Comparison of ENCODE assay signal across 11 cellular contexts in the genomic region with DNA sequence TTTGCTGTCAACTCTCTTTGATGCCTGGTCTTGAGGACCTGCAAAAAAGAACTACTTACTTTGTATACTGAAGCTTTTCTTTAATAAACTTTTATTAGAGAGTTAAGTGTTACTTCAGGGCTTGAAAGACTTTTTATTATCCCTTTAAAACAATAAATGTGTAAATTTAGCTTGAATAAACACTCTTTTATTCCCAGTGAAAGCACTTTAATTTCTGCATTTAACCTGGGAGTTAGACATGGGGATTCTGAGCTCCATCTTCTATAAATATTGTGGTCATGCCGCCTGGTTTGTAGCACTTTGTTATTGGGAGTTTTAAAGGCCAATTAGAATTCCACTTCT. TPM values are rescaled to one million over a fixed set of nuclear protein-coding genes. Genes with fewer than 3 reads are reported as not detected.
DNase-seq lines count a peak whose midpoint lies in the region; ATAC-seq, FAIRE-seq and TF ChIP-seq lines count a peak whose summit lies in the region.
"Had no signal": no experiment of that assay in that cellular context is flagged by ENCODE, and none has a peak within 500 bp of the region (broad histone marks: within the 10 kb centered on the region; RNA-seq: fewer than 3 reads in every experiment).

No MANE protein-coding gene starts in this region.

- H3K9me3 ChIP-seq in right cardiac atrium (ENCODE audit: control insufficient read depth, low read length) (no peaks in the 10 kb centered on the region), PC-3 (ENCODE audit: low read length) (no peaks in the 10 kb centered on the region), iPS-20b (ENCODE audit: insufficient read depth, low read depth, low read length) (no peaks in the 10 kb centered on the region), vagina (no peaks in the 10 kb centered on the region)
- H3K9me3 ChIP-seq: SJSA1 had no signal

- CTCF ChIA-PET in PC-3 (lab: Charles Lee): no interaction called here

- H3K27ac ChIP-seq in right cardiac atrium (ENCODE audit: low read length) (no peak overlapping the region), PC-3 (ENCODE audit: low read length) (no peak overlapping the region), iPS-20b (ENCODE audit: low read length) (no peak overlapping the region), vagina (peak overlapping the region; percentile 36)
- H3K27ac ChIP-seq: foreskin keratinocyte, SJSA1 had no signal

- TF ChIP-seq CTCF in PC-3 (conservative IDR thresholded peaks at IDR 0.05; ENCODE audit: low read depth, low read length): no peak
- TF ChIP-seq CTCF in vagina (IDR thresholded peaks at IDR 0.05): no peak

- peak overlapping the region; percentile 77; the same call in 1 of the 2 replicates for H2AFZ ChIP-seq in PC-3 (ENCODE audit: low read length)

- H4K20me1 ChIP-seq in PC-3 (ENCODE audit: low read length): no peaks in the 10 kb centered on the region

- peak overlapping the region; percentile 89; the same call in 1 of the 2 replicates for H3K4me2 ChIP-seq in PC-3 (ENCODE audit: low read length)

- H3K79me2 ChIP-seq in PC-3 (ENCODE audit: low read length): no peaks in the 10 kb centered on the region

- ATAC-seq in right cardiac atrium (no peak), left cardiac atrium (no peak), PC-3 (no peak), GM18858 (IDR thresholded peaks at IDR 0.05; ENCODE audit: unreplicated experiment) (no peak)

- 35% methylated on average over 1 of the region's 1 CpG for WGBS in right cardiac atrium

- POLR2A ChIA-PET in PC-3 (lab: Charles Lee; ENCODE audit: unreplicated experiment): no interaction called here

- no peak for DNase-seq in right cardiac atrium
- DNase-seq in left cardiac atrium: no peak
- DNase-seq in PC-3: no peak
- DNase-seq in vagina (ENCODE audit: extremely low spot score in 2 of 2): no peak
- DNase-seq in globus pallidus (ENCODE audit: low spot score): no peak
- no peak for DNase-seq in GM12892 (ENCODE audit: insufficient read length)
- DNase-seq: foreskin keratinocyte had no signal

- peak overlapping the region; percentile 61 for H3K4me3 ChIP-seq in right cardiac atrium (ENCODE audit: low read length)
- H3K4me3 ChIP-seq in PC-3 (ENCODE audit: low read length): peak overlapping the region; percentile 61; the same call in 1 of the 2 replicates
- H3K4me3 ChIP-seq in iPS-20b (ENCODE audit: low read length): peak overlapping the region; percentile 86
- peak overlapping the region; percentile 63 to 95 for H3K4me3 ChIP-seq in vagina

- no peak overlapping the region for H3K9ac ChIP-seq in PC-3 (ENCODE audit: low read length)
- H3K9ac ChIP-seq in iPS-20b (ENCODE audit: low read depth, low read length): peak overlapping the region; percentile 47; the same call in 1 of the 2 replicates

- intact Hi-C loops in right cardiac atrium (cut with DNase I): loop anchor here in 1 of 4 donors (10.0 kb wide), 1 partner anchor 201 kb away; no protein-coding TSS in a partner anchor
- intact Hi-C loops in left cardiac atrium (cut with DNase I): no loop called here
- intact Hi-C loops in PC-3 (cut with micrococcal nuclease): no loop called here
- intact Hi-C loops in vagina (cut with DNase I): loop anchor here (5.0 kb wide), 1 partner anchor 294 kb away; no protein-coding TSS in a partner anchor

- TF ChIP-seq POLR2A in vagina (IDR thresholded peaks at IDR 0.05) (no peak), GM12892 (IDR thresholded peaks at IDR 0.05; ENCODE audit: low read depth, low read length) (no peak)

- H3F3A ChIP-seq in PC-3 (ENCODE audit: low read length, unreplicated experiment): no peaks in the 10 kb centered on the region

- H3K9me2 ChIP-seq in PC-3 (replicated peaks; ENCODE audit: low read length): no peaks in the 10 kb centered on the region

- H3K27me3 ChIP-seq in right cardiac atrium (ENCODE audit: control insufficient read depth, insufficient read depth) (no peaks in the 10 kb centered on the region), PC-3 (ENCODE audit: low read length) (peaks cover 27% of the 10 kb centered on the region), iPS-20b (ENCODE audit: insufficient read depth, low read length) (peaks cover 26% of the 10 kb centered on the region), vagina (no peaks in the 10 kb centered on the region)

- H3K36me3 ChIP-seq in PC-3 (ENCODE audit: low read depth, low read length) (no peaks in the 10 kb centered on the region), iPS-20b (ENCODE audit: insufficient read depth, low read depth, low read length) (no peaks in the 10 kb centered on the region), vagina (no peaks in the 10 kb centered on the region)
- H3K36me3 ChIP-seq: SJSA1 had no signal

- H3K4me1 ChIP-seq in right cardiac atrium (ENCODE audit: control insufficient read depth, insufficient read depth, low read length) (no peaks in the 10 kb centered on the region), PC-3 (ENCODE audit: insufficient read depth, low read length) (peaks cover 6% of the 10 kb centered on the region; the same call in 1 of the 2 replicates), iPS-20b (ENCODE audit: insufficient read depth, low read length) (no peaks in the 10 kb centered on the region; the same call in 1 of the 2 replicates), vagina (peaks cover 34% of the 10 kb centered on the region)
- H3K4me1 ChIP-seq: foreskin keratinocyte had no signal

- FAIRE-seq in GM12892 (lab: Jason Lieb, UNC): no peak
- FAIRE-seq: colon had no signal

- no TSS peak for BruUV-seq in PC-3 (replicated peaks; lab: Mats Ljungman, UMichigan)

RNA-seq across cellular contexts. Expression of gene E2F6, which starts 17.8 kb away (rescaled TPM):
- total RNA-seq in right cardiac atrium: 10 to 100 TPM; 15.7 to 19.9 (median 16.2) TPM
- polyA plus RNA-seq in right cardiac atrium: 10.9 TPM
- 10 to 100 TPM; 11.7 to 19.5 TPM for total RNA-seq in left cardiac atrium
- total RNA-seq in PC-3 (2014; rRNA removed): 26.8 and 27.1 TPM in 2 replicates
- 9.1 TPM for total RNA-seq in vagina
- polyA plus RNA-seq in GM12892 (2012; ENCODE audit: missing spikeins): 8.1 TPM

RNA-seq across cellular contexts. Expression of gene GREB1, which starts 50.1 kb away (rescaled TPM):
- total RNA-seq in right cardiac atrium (10 to 100 TPM in 3 of 4 donors, 1 to 10 TPM in 1; 7.3 to 17.7 (median 11.1) TPM), left cardiac atrium (1 to 10 TPM; 7.2 to 9.6 TPM), PC-3 (2014; rRNA removed) (0.29 and 0.62 TPM in 2 replicates), vagina (35.4 TPM)
- 4.6 TPM for polyA plus RNA-seq in right cardiac atrium
- polyA plus RNA-seq in GM12892 (2012; ENCODE audit: missing spikeins): 0.13 TPM
- total RNA-seq: SJSA1 had no signal
- polyA plus RNA-seq: foreskin keratinocyte had no signal
